In genomic region chr5:156631005-156631404, GRCh38 we compare ENCODE assay signal across 28 cellular contexts.
"Had no signal": no experiment of that assay in that cellular context is flagged by ENCODE, and none has a peak within 500 bp of the region (broad histone marks: within the 10 kb centered on the region; RNA-seq: fewer than 3 reads in every experiment).

No MANE protein-coding gene starts in this region.

- H3K4me2 ChIP-seq: hepatocyte had no signal

- H2AFZ ChIP-seq: hepatocyte had no signal

- H3K27ac ChIP-seq: coronary artery, dorsolateral prefrontal cortex, epithelial cell of prostate, esophagus muscularis mucosa, esophagus squamous epithelium, foreskin keratinocyte, gastrocnemius medialis, gastroesophageal sphincter, heart left ventricle, heart right ventricle, hepatocyte had no signal

- H3K4me1 ChIP-seq: esophagus muscularis mucosa, esophagus squamous epithelium, foreskin keratinocyte, gastrocnemius medialis, gastroesophageal sphincter had no signal

- DNase-seq: cortex of kidney; dermis blood vessel endothelial cell; dorsolateral prefrontal cortex; effector CD4-positive, alpha-beta T cell; effector CD8-positive, alpha-beta T cell; effector memory CD4-positive, alpha-beta T cell; effector memory CD8-positive, alpha-beta T cell; endodermal cell; erythroblast; esophagus squamous epithelium; foreskin fibroblast; foreskin keratinocyte; foreskin melanocyte; gastrocnemius medialis; glutamatergic neuron; head of caudate nucleus; heart left ventricle; heart right ventricle; hippocampal formation had no signal

- FAIRE-seq: endometrium, endothelial cell of umbilical vein, frontal cortex had no signal

- H3K4me3 ChIP-seq: coronary artery, dorsolateral prefrontal cortex, esophagus muscularis mucosa, esophagus squamous epithelium, gastrocnemius medialis, gastroesophageal sphincter, heart left ventricle, heart right ventricle, hepatocyte had no signal

- H3K27me3 ChIP-seq: dorsolateral prefrontal cortex, esophagus muscularis mucosa, esophagus squamous epithelium, foreskin keratinocyte, gastrocnemius medialis, gastroesophageal sphincter, heart left ventricle, heart right ventricle, hepatocyte had no signal

- ATAC-seq: effector memory CD8-positive, alpha-beta T cell; esophagus mucosa; foreskin keratinocyte; gastrocnemius medialis; gastroesophageal sphincter; heart left ventricle; heart right ventricle had no signal

- H3K36me3 ChIP-seq: esophagus muscularis mucosa, esophagus squamous epithelium, gastrocnemius medialis, gastroesophageal sphincter, heart left ventricle, heart right ventricle had no signal

- H3K79me2 ChIP-seq: hepatocyte had no signal

- H3K9me3 ChIP-seq: esophagus muscularis mucosa, esophagus squamous epithelium, gastrocnemius medialis, gastroesophageal sphincter had no signal
